Comparison of ENCODE assay signal across 11 cellular contexts in the genomic region with DNA sequence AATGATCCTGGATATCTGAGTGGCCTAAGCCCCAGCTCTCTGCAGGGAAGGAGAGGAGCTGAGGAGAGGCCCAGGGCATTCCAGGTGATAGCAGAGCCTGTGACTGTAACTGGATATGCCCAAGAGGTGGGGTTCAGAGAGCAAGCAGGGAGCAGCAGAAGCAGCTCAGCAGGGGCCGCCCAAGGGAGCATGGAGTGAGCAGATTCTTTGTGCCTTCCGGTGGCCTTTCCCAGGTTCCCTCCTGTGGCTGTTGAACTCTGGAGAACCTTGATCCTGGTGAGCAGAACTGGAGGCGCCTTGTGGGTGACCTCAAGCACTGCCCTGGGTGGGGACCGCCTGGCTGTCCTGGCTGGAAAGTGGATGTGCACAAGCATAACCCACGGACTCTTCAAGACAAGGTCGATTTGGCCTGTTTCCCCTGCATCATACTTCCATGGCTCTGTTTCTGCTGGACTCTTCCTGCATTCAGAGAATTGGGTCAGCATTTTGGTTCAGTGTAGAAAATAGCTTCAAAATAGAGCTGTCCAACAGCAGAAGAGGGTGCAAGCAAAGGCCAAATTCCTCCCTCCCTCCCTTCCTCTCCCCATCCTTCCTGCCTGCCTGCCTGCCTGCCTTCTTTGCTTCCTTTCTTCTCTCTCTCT.
DNase-seq lines count a peak whose midpoint lies in the region; ATAC-seq and TF ChIP-seq lines count a peak whose summit lies in the region.
"Had no signal": no experiment of that assay in that cellular context is flagged by ENCODE, and none has a peak within 500 bp of the region (broad histone marks: within the 10 kb centered on the region; RNA-seq: fewer than 3 reads in every experiment).

No MANE protein-coding gene starts in this region.

- TF ChIP-seq CTCF in glutamatergic neuron (IDR thresholded peaks at IDR 0.05; ENCODE audit: partially characterized antibody, unreplicated experiment) (no peak), PC-3 (conservative IDR thresholded peaks at IDR 0.05; ENCODE audit: low read depth, low read length) (no peak)

- H2AK5ac ChIP-seq in mesendoderm (ENCODE audit: low read length): no peak overlapping the region

- no peak overlapping the region for H2BK15ac ChIP-seq in mesendoderm (replicated peaks; ENCODE audit: low read depth)

- H3K9ac ChIP-seq in mesendoderm (ENCODE audit: low read length) (no peak overlapping the region), PC-3 (ENCODE audit: low read length) (no peak overlapping the region)

- no peak overlapping the region for H4K8ac ChIP-seq in mesendoderm (ENCODE audit: low read depth, low read length)

- H3K27me3 ChIP-seq in esophagus (ENCODE audit: control insufficient read depth in 1 of 2, insufficient read depth in 2 of 2, low read length in 2 of 2) (no peaks in the 10 kb centered on the region), mesendoderm (ENCODE audit: insufficient read depth, low read length, poor library complexity) (no peaks in the 10 kb centered on the region), aorta (ENCODE audit: control insufficient read depth in 1 of 2, insufficient read depth in 2 of 2, low read length in 1 of 2) (no peaks in the 10 kb centered on the region), PC-3 (ENCODE audit: low read length) (no peaks in the 10 kb centered on the region)
- H3K27me3 ChIP-seq: ovary had no signal

- H3K4me3 ChIP-seq in esophagus (ENCODE audit: low read depth in 1 of 2, low read length in 2 of 2): no peak overlapping the region
- no peak overlapping the region for H3K4me3 ChIP-seq in mesendoderm (ENCODE audit: low read length)
- H3K4me3 ChIP-seq in aorta (ENCODE audit: low read length in 2 of 2): no peak overlapping the region
- H3K4me3 ChIP-seq in PC-3 (ENCODE audit: low read length): no peak overlapping the region
- H3K4me3 ChIP-seq: ovary had no signal

- peaks cover 20% of the 10 kb centered on the region for H3K36me3 Mint-ChIP-seq in glutamatergic neuron (ENCODE audit: unreplicated experiment)

- no peak for DNase-seq in Right ventricle myocardium inferior (ENCODE audit: missing footprints)
- DNase-seq in cardiac septum (ENCODE audit: low spot score): no peak
- DNase-seq in mesendoderm: peak; percentile 50
- DNase-seq in aorta: peak; percentile 52 to 77
- no peak for DNase-seq in inferior parietal cortex (ENCODE audit: extremely low spot score)
- no peak for DNase-seq in glutamatergic neuron
- DNase-seq in PC-3: no peak
- DNase-seq: activated effector memory CD4-positive, alpha-beta T cell treated with anti-CD3 and anti-CD28 coated beads, Interleukin-2, amount 50 U/mL, for 16 hours; effector memory CD4-positive, alpha-beta T cell had no signal

- no peak overlapping the region for H2BK5ac ChIP-seq in mesendoderm (ENCODE audit: low read length)

- no peaks in the 10 kb centered on the region for H3K9me3 Mint-ChIP-seq in glutamatergic neuron (ENCODE audit: unreplicated experiment)

- ATAC-seq in Right ventricle myocardium inferior (peak; percentile 66), aorta (ENCODE audit: low FRiP score) (peak; percentile 62), PC-3 (no peak)

- H3K27ac Mint-ChIP-seq in glutamatergic neuron (ENCODE audit: unreplicated experiment): no peak overlapping the region

- no peaks in the 10 kb centered on the region for H3K9me2 ChIP-seq in PC-3 (replicated peaks; ENCODE audit: low read length)

- H3K18ac ChIP-seq in mesendoderm (ENCODE audit: low read length): no peak overlapping the region

- H3K4me2 ChIP-seq in mesendoderm (ENCODE audit: low read length): no peak overlapping the region
- H3K4me2 ChIP-seq in PC-3 (ENCODE audit: low read length): no peak overlapping the region

- no peak overlapping the region for H2BK120ac ChIP-seq in mesendoderm (ENCODE audit: low read depth, low read length)

- H3K27me3 Mint-ChIP-seq in glutamatergic neuron (ENCODE audit: unreplicated experiment): peaks cover 8% of the 10 kb centered on the region

- no peak overlapping the region for H3K4me3 Mint-ChIP-seq in glutamatergic neuron (ENCODE audit: unreplicated experiment)

- H3K9me3 ChIP-seq in esophagus (ENCODE audit: control insufficient read depth in 2 of 2, insufficient read depth in 1 of 2, low read depth in 1 of 2, low read length in 1 of 2) (no peaks in the 10 kb centered on the region), aorta (ENCODE audit: control insufficient read depth, low read length) (no peaks in the 10 kb centered on the region), PC-3 (ENCODE audit: low read length) (no peaks in the 10 kb centered on the region)
- H3K9me3 ChIP-seq: ovary had no signal

- no peaks in the 10 kb centered on the region for H3K79me1 ChIP-seq in mesendoderm (ENCODE audit: low read length)

- H3K4ac ChIP-seq in mesendoderm (ENCODE audit: low read depth, low read length): no peak overlapping the region

- H3K4me1 Mint-ChIP-seq in glutamatergic neuron (ENCODE audit: low read depth, unreplicated experiment): peaks cover 2% of the 10 kb centered on the region

- no peak overlapping the region for H3K56ac ChIP-seq in mesendoderm (ENCODE audit: low read length)

- no peak overlapping the region for H4K5ac ChIP-seq in mesendoderm (ENCODE audit: low read length)

- BruUV-seq in PC-3 (replicated peaks; lab: Mats Ljungman, UMichigan): no TSS peak

- no peak overlapping the region for H2AFZ ChIP-seq in PC-3 (ENCODE audit: low read length)

- no peaks in the 10 kb centered on the region for H3F3A ChIP-seq in PC-3 (ENCODE audit: low read length, unreplicated experiment)

- H3K36me3 ChIP-seq in esophagus (ENCODE audit: control insufficient read depth in 2 of 2, insufficient read depth in 2 of 2, low read length in 1 of 2) (no peaks in the 10 kb centered on the region), mesendoderm (ENCODE audit: control insufficient read depth, insufficient read depth, low read length) (no peaks in the 10 kb centered on the region), aorta (ENCODE audit: control insufficient read depth in 1 of 2, insufficient read depth in 2 of 2, low read length in 1 of 2) (no peaks in the 10 kb centered on the region), PC-3 (ENCODE audit: low read depth, low read length) (0 out of 2 replicates have a peak, but pooled peaks cover 2% of the 10 kb centered on the region)
- H3K36me3 ChIP-seq: ovary had no signal

- H3K27ac ChIP-seq in esophagus (ENCODE audit: low read depth in 2 of 2, low read length in 1 of 2) (peak overlapping the region; percentile 8 to 15), mesendoderm (ENCODE audit: low read depth, low read length) (no peak overlapping the region), aorta (ENCODE audit: low read depth in 1 of 2, low read length in 2 of 2) (peak overlapping the region in 1 of 2 donors; percentile 2), PC-3 (ENCODE audit: low read length) (no peak overlapping the region)

- no peak overlapping the region for H3K23ac ChIP-seq in mesendoderm (ENCODE audit: low read length)

- WGBS in esophagus, 2 donors: 76 to 77% methylated on average over 6 of the region's 6 CpGs
- no CpG with 5 or more reads among the region's 6 CpGs for WGBS in mesendoderm (ENCODE audit: extremely low coverage, insufficient coverage, low lambda C conversion rate)
- WGBS in aorta, 2 donors: 63 to 68% methylated on average over 6 of the region's 6 CpGs

- H3K4me1 ChIP-seq in esophagus (ENCODE audit: control insufficient read depth in 2 of 2, insufficient read depth in 2 of 2, low read length in 1 of 2) (peaks cover 3 to 17% of the 10 kb centered on the region in 2 donors), mesendoderm (ENCODE audit: control insufficient read depth, low read depth, low read length) (peaks cover 2% of the 10 kb centered on the region), aorta (ENCODE audit: control insufficient read depth in 1 of 2, insufficient read depth in 2 of 2, low read length in 2 of 2) (no peaks in the 10 kb centered on the region), PC-3 (ENCODE audit: insufficient read depth, low read length) (no peaks in the 10 kb centered on the region)

- no peaks in the 10 kb centered on the region for H4K20me1 ChIP-seq in PC-3 (ENCODE audit: low read length)

- CTCF ChIA-PET in PC-3 (lab: Charles Lee): no interaction called here

- intact Hi-C loops in Right ventricle myocardium inferior (cut with DNase I): no loop called here
- intact Hi-C loops in cardiac septum (cut with DNase I): no loop called here
- intact Hi-C loops in aorta (cut with DNase I): no loop called here
- intact Hi-C loops in PC-3 (cut with micrococcal nuclease): no loop called here

- POLR2A ChIA-PET in PC-3 (lab: Charles Lee; ENCODE audit: unreplicated experiment): no interaction called here

- H3K79me2 ChIP-seq in mesendoderm (ENCODE audit: control insufficient read depth, insufficient read depth, low read length): no peaks in the 10 kb centered on the region
- H3K79me2 ChIP-seq in PC-3 (ENCODE audit: low read length): no peaks in the 10 kb centered on the region

Comparison
In these comparisons a context has a peak if more than half of its experiments do, and no peak if none do; other contexts are left out.
1. DNase-seq: peak in mesendoderm (single experiment) and aorta (2 of 2); none in Right ventricle myocardium inferior (single experiment), cardiac septum (single experiment), inferior parietal cortex (single experiment), glutamatergic neuron (single experiment) and PC-3 (single experiment).
2. H3K27ac ChIP-seq: peak in esophagus (2 of 2); none in mesendoderm (single experiment) and PC-3 (single experiment).